ENCODE assay signal across 1 cellular context in genomic region chr10:86970152-86970886, GRCh38.
TF ChIP-seq lines count a peak whose summit lies in the region.

No MANE protein-coding gene starts in this region.

TF ChIP-seq in HepG2, 621 proteins besides CTCF, POLR2A, EP300 and RAD21:
- no peak for TF ChIP-seq ERF (CRISPR knock-in tag; IDR thresholded peaks at IDR 0.05)
- TF ChIP-seq, protein P1, sequence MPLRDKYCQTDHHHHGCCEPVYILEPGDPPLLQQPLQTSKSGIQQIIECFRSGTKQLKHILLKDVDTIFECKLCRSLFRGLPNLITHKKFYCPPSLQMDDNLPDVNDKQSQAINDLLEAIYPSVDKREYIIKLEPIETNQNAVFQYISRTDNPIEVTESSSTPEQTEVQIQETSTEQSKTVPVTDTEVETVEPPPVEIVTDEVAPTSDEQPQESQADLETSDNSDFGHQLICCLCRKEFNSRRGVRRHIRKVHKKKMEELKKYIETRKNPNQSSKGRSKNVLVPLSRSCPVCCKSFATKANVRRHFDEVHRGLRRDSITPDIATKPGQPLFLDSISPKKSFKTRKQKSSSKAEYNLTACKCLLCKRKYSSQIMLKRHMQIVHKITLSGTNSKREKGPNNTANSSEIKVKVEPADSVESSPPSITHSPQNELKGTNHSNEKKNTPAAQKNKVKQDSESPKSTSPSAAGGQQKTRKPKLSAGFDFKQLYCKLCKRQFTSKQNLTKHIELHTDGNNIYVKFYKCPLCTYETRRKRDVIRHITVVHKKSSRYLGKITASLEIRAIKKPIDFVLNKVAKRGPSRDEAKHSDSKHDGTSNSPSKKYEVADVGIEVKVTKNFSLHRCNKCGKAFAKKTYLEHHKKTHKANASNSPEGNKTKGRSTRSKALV (CRISPR knock-in tag; IDR thresholded peaks at IDR 0.05), result no peak
- no peak for TF ChIP-seq CENPT (CRISPR knock-in tag; IDR thresholded peaks at IDR 0.05; ENCODE audit: low read depth)
- TF ChIP-seq ZNF746 (CRISPR knock-in tag; IDR thresholded peaks at IDR 0.05), result no peak
- TF ChIP-seq, protein P2, sequence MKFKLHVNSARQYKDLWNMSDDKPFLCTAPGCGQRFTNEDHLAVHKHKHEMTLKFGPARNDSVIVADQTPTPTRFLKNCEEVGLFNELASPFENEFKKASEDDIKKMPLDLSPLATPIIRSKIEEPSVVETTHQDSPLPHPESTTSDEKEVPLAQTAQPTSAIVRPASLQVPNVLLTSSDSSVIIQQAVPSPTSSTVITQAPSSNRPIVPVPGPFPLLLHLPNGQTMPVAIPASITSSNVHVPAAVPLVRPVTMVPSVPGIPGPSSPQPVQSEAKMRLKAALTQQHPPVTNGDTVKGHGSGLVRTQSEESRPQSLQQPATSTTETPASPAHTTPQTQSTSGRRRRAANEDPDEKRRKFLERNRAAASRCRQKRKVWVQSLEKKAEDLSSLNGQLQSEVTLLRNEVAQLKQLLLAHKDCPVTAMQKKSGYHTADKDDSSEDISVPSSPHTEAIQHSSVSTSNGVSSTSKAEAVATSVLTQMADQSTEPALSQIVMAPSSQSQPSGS (CRISPR knock-in tag; IDR thresholded peaks at IDR 0.05), result no peak
- TF ChIP-seq ZNF713 (CRISPR knock-in tag; IDR thresholded peaks at IDR 0.05), result no peak
- no peak for TF ChIP-seq ZNF776 (CRISPR knock-in tag; IDR thresholded peaks at IDR 0.05)
- TF ChIP-seq FOXP4 (CRISPR knock-in tag; IDR thresholded peaks at IDR 0.05), result no peak
- no peak for TF ChIP-seq RFX1 (IDR thresholded peaks at IDR 0.05)
- TF ChIP-seq ZNF883 (CRISPR knock-in tag; IDR thresholded peaks at IDR 0.05; ENCODE audit: not compliant biosample characterization), result no peak
- no peak for TF ChIP-seq MIER2 (CRISPR knock-in tag; IDR thresholded peaks at IDR 0.05)
- TF ChIP-seq ZNF367 (CRISPR knock-in tag; IDR thresholded peaks at IDR 0.05; ENCODE audit: borderline replicate concordance), result no peak
- no peak for TF ChIP-seq NCOA5 (CRISPR knock-in tag; IDR thresholded peaks at IDR 0.05)
- TF ChIP-seq ZNF18 (CRISPR knock-in tag; IDR thresholded peaks at IDR 0.05; ENCODE audit: insufficient replicate concordance), result no peak
- no peak for TF ChIP-seq NRL (CRISPR knock-in tag; IDR thresholded peaks at IDR 0.05; ENCODE audit: borderline replicate concordance)
- TF ChIP-seq HIVEP1 (CRISPR knock-in tag; IDR thresholded peaks at IDR 0.05), result no peak
- TF ChIP-seq CEBPB (IDR thresholded peaks at IDR 0.05; ENCODE audit: borderline replicate concordance, low read depth, low read length), result no peak
- TF ChIP-seq ZNF670 (CRISPR knock-in tag; IDR thresholded peaks at IDR 0.05; ENCODE audit: borderline replicate concordance), result no peak
- no peak for TF ChIP-seq SOX5 (CRISPR knock-in tag; IDR thresholded peaks at IDR 0.05; ENCODE audit: borderline replicate concordance)
